In genomic region chr14:24147761-24148428, GRCh38 we compare ENCODE assay signal across 8 cellular contexts. TPM values are rescaled to one million over a fixed set of nuclear protein-coding genes. Genes with fewer than 3 reads are reported as not detected.
A peak's percentile ranks its signal among the peaks of the same experiment; 100 is the strongest.
DNase-seq lines count a peak whose midpoint lies in the region; ATAC-seq and TF ChIP-seq lines count a peak whose summit lies in the region.

No MANE protein-coding gene starts in this region.

- H3K9me3 ChIP-seq in DOHH2 (ENCODE audit: control insufficient read depth, insufficient read depth, low read length) (no peaks in the 10 kb centered on the region), OCI-LY7 (ENCODE audit: low read length) (no peaks in the 10 kb centered on the region), parathyroid adenoma (ENCODE audit: control insufficient read depth, low read length) (no peaks in the 10 kb centered on the region)

- DNase-seq in OCI-LY7 (ENCODE audit: low spot score) (no peak), epithelial cell of proximal tubule (ENCODE audit: low read depth) (no peak), HT-29 (ENCODE audit: low spot score) (no peak), activated gamma-delta T cell (lab: John Stamatoyannopoulos, UW) (no peak)
- DNase-seq in stimulated activated naive CD4-positive, alpha-beta T cell (lab: John Stamatoyannopoulos, UW) = no peak

- POLR2A ChIA-PET in OCI-LY7 (lab: Charles Lee) = interaction anchor here (0.7 to 3.9 kb wide), 6 partner anchors 12 to 53 kb away, joined by 3 to 32 read pairs (median 18); partner anchors contain the start of genes DCAF11, IRF9, NRL and PCK2

- H4K20me1 ChIP-seq in DOHH2 (ENCODE audit: control insufficient read depth, insufficient read depth, low read depth, low read length) = peaks cover 3% of the 10 kb centered on the region; the same call in 1 of the 2 replicates
- H4K20me1 ChIP-seq in OCI-LY7 (ENCODE audit: insufficient read depth, low read length) = no peaks in the 10 kb centered on the region

- BruUV-seq in OCI-LY7 (replicated peaks; lab: Mats Ljungman, UMichigan) = TSS peak; percentile 70

- CTCF ChIA-PET in OCI-LY7 (lab: Charles Lee; ENCODE audit: unreplicated experiment) = interaction anchor here (1.1 kb wide), 1 partner anchor 13 kb away, joined by 4 read pairs; the partner anchor contains the start of gene IRF9

- TF ChIP-seq CTCF in DOHH2 (IDR thresholded peaks at IDR 0.05; ENCODE audit: low read depth, low read length, poor library complexity, severe bottlenecking) (no peak), OCI-LY7 (conservative IDR thresholded peaks at IDR 0.05; ENCODE audit: low read length) (no peak), epithelial cell of proximal tubule (conservative IDR thresholded peaks at IDR 0.05; ENCODE audit: low read depth, low read length) (no peak), parathyroid adenoma (IDR thresholded peaks at IDR 0.05) (no peak)

- ATAC-seq in HG02588 (IDR thresholded peaks at IDR 0.05; ENCODE audit: unreplicated experiment) = no peak

- H3K9me2 ChIP-seq in DOHH2 (replicated peaks; ENCODE audit: control insufficient read depth, low read length) (no peaks in the 10 kb centered on the region), OCI-LY7 (ENCODE audit: insufficient read depth, low read length) (no peaks in the 10 kb centered on the region)

- H3K27me3 ChIP-seq in DOHH2 (ENCODE audit: control insufficient read depth, low read length) (no peaks in the 10 kb centered on the region), parathyroid adenoma (ENCODE audit: control insufficient read depth, insufficient read depth, low read length) (no peaks in the 10 kb centered on the region)

- peaks cover 24% of the 10 kb centered on the region for H3K4me1 ChIP-seq in DOHH2 (ENCODE audit: control insufficient read depth, low read length)
- H3K4me1 ChIP-seq in OCI-LY7 (ENCODE audit: insufficient read depth, low read length, poor library complexity, severe bottlenecking) = peaks cover 17% of the 10 kb centered on the region
- H3K4me1 ChIP-seq in parathyroid adenoma = peaks cover 14% of the 10 kb centered on the region

- H3K4me2 ChIP-seq in DOHH2 (ENCODE audit: low read length) = peak overlapping the region; percentile 99
- H3K4me2 ChIP-seq in OCI-LY7 (ENCODE audit: low read length) = peak overlapping the region; percentile 91
- peak overlapping the region; percentile 89 for H3K4me2 ChIP-seq in parathyroid adenoma (ENCODE audit: low read length)

- intact Hi-C loops in OCI-LY7 (cut with micrococcal nuclease; ENCODE audit: unreplicated experiment) = loop anchor here (1.0 to 10.0 kb wide), 4 partner anchors 13 to 843 kb away; partner anchors contain the start of genes BCL2L2, CHMP4A, IRF9 and PPP1R3E

- H3K4me3 ChIP-seq in DOHH2 (ENCODE audit: low read length) = peak overlapping the region; percentile 82
- peak overlapping the region; percentile 94 for H3K4me3 ChIP-seq in OCI-LY7 (ENCODE audit: low read depth, low read length, poor library complexity, severe bottlenecking)
- peak overlapping the region; percentile 94 for H3K4me3 ChIP-seq in epithelial cell of proximal tubule (ENCODE audit: low read depth, low read length)
- peak overlapping the region; percentile 72 for H3K4me3 ChIP-seq in parathyroid adenoma (ENCODE audit: low read depth, low read length)

- peaks cover 66% of the 10 kb centered on the region for H3K36me3 ChIP-seq in DOHH2 (ENCODE audit: control insufficient read depth, low read length)
- peaks cover 60% of the 10 kb centered on the region for H3K36me3 ChIP-seq in OCI-LY7 (ENCODE audit: insufficient read depth, low read length)
- H3K36me3 ChIP-seq in parathyroid adenoma (ENCODE audit: control insufficient read depth, insufficient read depth, low read length) = no peaks in the 10 kb centered on the region

- H3F3A ChIP-seq in DOHH2 (ENCODE audit: control insufficient read depth, insufficient read depth) = 0 out of 2 replicates have a peak, but pooled peaks cover 3% of the 10 kb centered on the region

- peak overlapping the region; percentile 74 for H3K9ac ChIP-seq in parathyroid adenoma

- H3K79me2 ChIP-seq in DOHH2 (ENCODE audit: control insufficient read depth, low read length) = peaks cover 39% of the 10 kb centered on the region
- H3K79me2 ChIP-seq in OCI-LY7 (ENCODE audit: insufficient read depth, low read depth, low read length) = peaks cover 19% of the 10 kb centered on the region; the same call in 1 of the 2 replicates
- peaks cover 21% of the 10 kb centered on the region for H3K79me2 ChIP-seq in parathyroid adenoma

- H3K27ac ChIP-seq in DOHH2 (ENCODE audit: low read depth, low read length) (0 out of 2 replicates have a peak overlapping the region, but pooled peaks have one; percentile 15), OCI-LY7 (ENCODE audit: low read depth, low read length, poor library complexity, severe bottlenecking) (peak overlapping the region; percentile 82), parathyroid adenoma (peak overlapping the region; percentile 93)

- peak overlapping the region; percentile 47; the same call in 1 of the 2 replicates for H2AFZ ChIP-seq in OCI-LY7 (ENCODE audit: low read length)
- peak overlapping the region; percentile 96 for H2AFZ ChIP-seq in parathyroid adenoma

RNA-seq across cellular contexts. Expression of gene RNF31, which starts 0.6 kb away (rescaled TPM):
- 37.8 and 66.1 TPM in 2 replicates for total RNA-seq in OCI-LY7 (2014; rRNA removed; shearing (Covaris generic))
- total RNA-seq in OCI-LY7 (2022) = 57.8 and 58.1 TPM in 2 replicates
- total RNA-seq in epithelial cell of proximal tubule = 42.3 and 79.4 TPM in 2 replicates
- total RNA-seq in HT-29 (2014; rRNA removed; shearing (Covaris generic)) = 62.3 and 67.8 TPM in 2 replicates

RNA-seq across cellular contexts. Expression of gene PSME2, which starts 1.5 kb away (rescaled TPM):
- 254 and 290 TPM in 2 replicates for total RNA-seq in OCI-LY7 (2014; rRNA removed; shearing (Covaris generic))
- total RNA-seq in OCI-LY7 (2022) = 176 and 188 TPM in 2 replicates
- 156 and 168 TPM in 2 replicates for total RNA-seq in epithelial cell of proximal tubule
- total RNA-seq in HT-29 (2014; rRNA removed; shearing (Covaris generic)) = 175 and 210 TPM in 2 replicates

RNA-seq across cellular contexts. Expression of gene EMC9, which starts 6.5 kb away (rescaled TPM):
- total RNA-seq in OCI-LY7 (2014; rRNA removed; shearing (Covaris generic)) = 73.2 and 74.8 TPM in 2 replicates
- total RNA-seq in OCI-LY7 (2022) = 72.0 and 72.9 TPM in 2 replicates
- 22.3 and 31.8 TPM in 2 replicates for total RNA-seq in epithelial cell of proximal tubule
- total RNA-seq in HT-29 (2014; rRNA removed; shearing (Covaris generic)) = 52.4 and 63.9 TPM in 2 replicates

RNA-seq across cellular contexts. Expression of gene PSME1, which starts 11.9 kb away (rescaled TPM):
- 187 and 213 TPM in 2 replicates for total RNA-seq in OCI-LY7 (2014; rRNA removed; shearing (Covaris generic))
- total RNA-seq in OCI-LY7 (2022) = 146 and 149 TPM in 2 replicates
- total RNA-seq in epithelial cell of proximal tubule = 266 and 385 TPM in 2 replicates
- total RNA-seq in HT-29 (2014; rRNA removed; shearing (Covaris generic)) = 164 and 172 TPM in 2 replicates

RNA-seq across cellular contexts. Expression of gene IRF9, which starts 13.2 kb away (rescaled TPM):
- total RNA-seq in OCI-LY7 (2014; rRNA removed; shearing (Covaris generic)) = 35.1 and 40.7 TPM in 2 replicates
- total RNA-seq in OCI-LY7 (2022) (36.2 and 39.1 TPM in 2 replicates), epithelial cell of proximal tubule (26.8 and 45.1 TPM in 2 replicates)
- total RNA-seq in HT-29 (2014; rRNA removed; shearing (Covaris generic)) = 49.6 and 69.8 TPM in 2 replicates

Comparison
In these comparisons a context has a peak if more than half of its experiments do, and no peak if none do; other contexts are left out.
1. H3K27ac ChIP-seq: peak in every context shown above with its lines; median percentile 93 in parathyroid adenoma; 82 in OCI-LY7; 15 in DOHH2.